8 cellular contexts compared by ENCODE assay signal in genomic region chr4:52712991-52713275, GRCh38. TPM values are rescaled to one million over a fixed set of nuclear protein-coding genes. Genes with fewer than 3 reads are reported as not detected.
DNase-seq lines count a peak whose midpoint lies in the region; ATAC-seq and TF ChIP-seq lines count a peak whose summit lies in the region.

No MANE protein-coding gene starts in this region.

- 0% methylated on average over 10 of the region's 10 CpGs for WGBS in HUES64

- TF ChIP-seq CTCF in choroid plexus epithelial cell (conservative IDR thresholded peaks at IDR 0.05; ENCODE audit: low read depth, low read length), result no peak

- no peaks in the 10 kb centered on the region for H3K9me3 ChIP-seq in HUES64 (ENCODE audit: insufficient read depth, low read depth, low read length)

- peak overlapping the region; percentile 72 for H2AFZ ChIP-seq in ACC112 (ENCODE audit: low read length, unreplicated experiment)

- peaks cover 20% of the 10 kb centered on the region for H3K79me2 ChIP-seq in ACC112 (ENCODE audit: control insufficient read depth, insufficient read depth, low read length, unreplicated experiment)

- no peak for DNase-seq in choroid plexus epithelial cell (ENCODE audit: low read depth)
- DNase-seq in myocyte (ENCODE audit: low read depth), result peak; percentile 58
- no peak for DNase-seq in DMS53 treated with DMSO at 0.1 percent for 48 hours (lab: John Stamatoyannopoulos, UW; ENCODE audit: unreplicated experiment)
- no peak for DNase-seq in iPS-NIHi7 (ENCODE audit: extremely low spot score)

- H3K36me3 ChIP-seq in ACC112 (ENCODE audit: insufficient read depth, low read length), result peaks cover 28% of the 10 kb centered on the region
- H3K36me3 ChIP-seq in HUES64 (ENCODE audit: insufficient read depth, low read length), result peaks cover 48% of the 10 kb centered on the region

- H3K27me3 ChIP-seq in ACC112 (ENCODE audit: insufficient read depth, low read length) (no peaks in the 10 kb centered on the region), HUES64 (ENCODE audit: insufficient read depth, low read length) (no peaks in the 10 kb centered on the region; the same call in 1 of the 2 replicates)

- H3K9ac ChIP-seq in HUES64 (ENCODE audit: low read depth, low read length), result peak overlapping the region; percentile 99

- ATAC-seq in HG02970 (IDR thresholded peaks at IDR 0.05; ENCODE audit: low FRiP score, unreplicated experiment) (no peak), GM18520 (IDR thresholded peaks at IDR 0.05; ENCODE audit: unreplicated experiment) (no peak)

- peak overlapping the region; percentile 93 for H3K4me3 ChIP-seq in ACC112 (ENCODE audit: low read depth, low read length)
- peak overlapping the region; percentile 96 for H3K4me3 ChIP-seq in HUES64 (ENCODE audit: low read length)
- peak overlapping the region; percentile 79 for H3K4me3 ChIP-seq in choroid plexus epithelial cell (ENCODE audit: low read depth, low read length)

- H3K4me1 ChIP-seq in ACC112 (ENCODE audit: control insufficient read depth, insufficient read depth, low read length, unreplicated experiment) (peaks cover 21% of the 10 kb centered on the region), HUES64 (ENCODE audit: insufficient read depth, low read length) (peaks cover 34% of the 10 kb centered on the region)

- H3K27ac ChIP-seq in ACC112 (ENCODE audit: low read depth, low read length) (peak overlapping the region; percentile 37; the same call in 1 of the 2 replicates), HUES64 (ENCODE audit: low read depth, low read length) (peak overlapping the region; percentile 88)

RNA-seq across cellular contexts. Expression of gene ERVMER34-1, which starts 38.3 kb away (rescaled TPM):
- polyA plus RNA-seq in HUES64 (2013, experiment 1 of 2), result 18.4 TPM
- 16.1 TPM for polyA plus RNA-seq in HUES64 (2013, experiment 2 of 2)
- 0.10 and 0.13 TPM in 2 replicates for total RNA-seq in myocyte
- polyA plus RNA-seq in myocyte (2012), result not detected

RNA-seq across cellular contexts. Expression of gene USP46, which starts 53.8 kb away (rescaled TPM):
- polyA plus RNA-seq in HUES64 (2013, experiment 1 of 2), result 23.7 TPM
- 24.9 TPM for polyA plus RNA-seq in HUES64 (2013, experiment 2 of 2)
- 20.8 and 21.0 TPM in 2 replicates for total RNA-seq in myocyte
- polyA plus RNA-seq in myocyte (2012), result 12.2 TPM
